ENCODE assay signal across 24 cellular contexts in genomic region chr1:22555386-22555656, GRCh38. TPM values are rescaled to one million over a fixed set of nuclear protein-coding genes. Genes with fewer than 3 reads are reported as not detected.
DNase-seq lines count a peak whose midpoint lies in the region; ATAC-seq, FAIRE-seq and TF ChIP-seq lines count a peak whose summit lies in the region.
"Had no signal": no experiment of that assay in that cellular context is flagged by ENCODE, and none has a peak within 500 bp of the region (broad histone marks: within the 10 kb centered on the region; RNA-seq: fewer than 3 reads in every experiment).

No MANE protein-coding gene starts in this region.

- DNase-seq in A549 (ENCODE audit: low read depth in 1 of 2, low spot score in 1 of 2) (no peak), K562 (ENCODE audit: extremely low read depth in 1 of 4, low spot score in 3 of 4) (no peak), left colon (peak in 1 of 2 donors; percentile 21), small intestine (no peak), putamen (ENCODE audit: low spot score) (no peak), A172 (ENCODE audit: low spot score) (no peak)
- DNase-seq in activated effector memory CD4-positive, alpha-beta T cell treated with anti-CD3 and anti-CD28 coated beads, Interleukin-2, amount 50 U/mL, for 16 hours: no peak
- DNase-seq: 8988T; ACHN; BE2C; C1 segment of cervical spinal cord; CD4-positive, CD25-positive, alpha-beta regulatory T cell; CD8-positive, alpha-beta memory T cell; COR-L47; DMS 273 treated with DMSO at 0.1 percent for 48 hours; DND-41; EL; GOT3; H9; KG1 had no signal

- no peaks in the 10 kb centered on the region for H3K36me3 ChIP-seq in K562 (ENCODE audit: control insufficient read depth, insufficient read depth, low read length)
- no peaks in the 10 kb centered on the region for H3K36me3 ChIP-seq in small intestine (ENCODE audit: control insufficient read depth in 2 of 2, insufficient read depth in 2 of 2, low read length in 2 of 2)
- H3K36me3 ChIP-seq: BE2C had no signal

- TF ChIP-seq EP300 in A549 (IDR thresholded peaks at IDR 0.05) (no peak), K562 (IDR thresholded peaks at IDR 0.05; ENCODE audit: low read length) (no peak)

- no peak overlapping the region for H2AFZ ChIP-seq in K562 (ENCODE audit: low read depth, low read length)

- H3K9me3 ChIP-seq in A549 (no peaks in the 10 kb centered on the region), K562 (replicated peaks; ENCODE audit: control insufficient read depth, insufficient read depth, low read depth, low read length) (no peaks in the 10 kb centered on the region), small intestine (ENCODE audit: control insufficient read depth, low read depth) (no peaks in the 10 kb centered on the region)
- H3K9me3 ChIP-seq: BE2C had no signal

- H3K79me2 ChIP-seq in K562 (ENCODE audit: control insufficient read depth, insufficient read depth, low read length): no peaks in the 10 kb centered on the region

- TF ChIP-seq POLR2A in A549 (IDR thresholded peaks at IDR 0.05; ENCODE audit: low read length): no peak
- TF ChIP-seq POLR2A in K562 (conservative IDR thresholded peaks at IDR 0.05): no peak

- H4K20me1 ChIP-seq in K562 (replicated peaks; ENCODE audit: control insufficient read depth, insufficient read depth, low read length): peaks cover 37% of the 10 kb centered on the region

- FAIRE-seq in A549 (lab: Jason Lieb, UNC) (no peak), K562 (lab: Jason Lieb, UNC) (no peak), small intestine (lab: Jason Lieb, UNC) (no peak)
- FAIRE-seq: GM12878, HTR-8/SVneo had no signal

- H3K27me3 ChIP-seq in K562 (ENCODE audit: control insufficient read depth in 2 of 2, insufficient read depth in 2 of 2, low read length in 2 of 2): peaks cover 53 to 85% of the 10 kb centered on the region in 2 experiments
- peaks cover 0 to 4% of the 10 kb centered on the region in 2 donors for H3K27me3 ChIP-seq in small intestine (ENCODE audit: control insufficient read depth in 2 of 2, insufficient read depth in 2 of 2, low read length in 2 of 2)
- H3K27me3 ChIP-seq: BE2C had no signal

- TF ChIP-seq RAD21 in A549 (conservative IDR thresholded peaks at IDR 0.05 in 1 of 2, IDR thresholded peaks at IDR 0.05 in 1 of 2) (no peak), K562 (CRISPR knock-in tag; conservative IDR thresholded peaks at IDR 0.05 in 1 of 2, IDR thresholded peaks at IDR 0.05 in 1 of 2) (no peak)

- BruUV-seq in K562 (replicated peaks; lab: Mats Ljungman, UMichigan): no TSS peak

- intact Hi-C loops in K562 (cut with micrococcal nuclease): no loop called here
- intact Hi-C loops in left colon (cut with DNase I, micrococcal nuclease): no loop called here

- WGBS in A549 (ENCODE audit: missing lambda C conversion rate): 40% methylated on average over 2 of the region's 3 CpGs
- WGBS in K562 (ENCODE audit: insufficient coverage, low coverage, missing lambda C conversion rate): 0% methylated on average over 3 of the region's 3 CpGs
- 17 to 39% (median 34%) methylated on average over 3 of the region's 3 CpGs for WGBS in small intestine, 3 donors

- H3K4me3 ChIP-seq in A549: no peak overlapping the region
- no peak overlapping the region for H3K4me3 ChIP-seq in K562
- no peak overlapping the region for H3K4me3 ChIP-seq in small intestine (ENCODE audit: low read depth in 1 of 2, low read length in 2 of 2)
- H3K4me3 ChIP-seq: GM12878 had no signal

- POLR2A ChIA-PET in A549 (lab: Yijun Ruan, JAX): no interaction called here
- POLR2A ChIA-PET in K562 (lab: Yijun Ruan, JAX): no interaction called here

- H3K9ac ChIP-seq in K562 (ENCODE audit: insufficient read depth in 1 of 2, low read depth in 2 of 2, low read length in 2 of 2): no peak overlapping the region

- ATAC-seq in A549 (no peak), K562 (no peak), left colon (peak; percentile 23)
- ATAC-seq: GM12878 had no signal

- H3K27ac ChIP-seq in A549 (no peak overlapping the region), K562 (ENCODE audit: extremely low read depth, low read depth, low read length) (no peak overlapping the region), small intestine (ENCODE audit: low read depth in 1 of 2, low read length in 1 of 2) (peak overlapping the region; percentile 1 to 42)

- no peaks in the 10 kb centered on the region for H3K9me1 ChIP-seq in K562 (ENCODE audit: control insufficient read depth, insufficient read depth, low read length)

- TF ChIP-seq CTCF in A549 (IDR thresholded peaks at IDR 0.05) (no peak), K562 (IDR thresholded peaks at IDR 0.05 in 2 of 3, conservative IDR thresholded peaks at IDR 0.05 in 1 of 3; ENCODE audit: insufficient read depth in 2 of 3, low read depth in 1 of 3, low read length in 3 of 3) (no peak)

- CTCF ChIA-PET in A549 (lab: Yijun Ruan, JAX): no interaction called here
- CTCF ChIA-PET in K562 (lab: Yijun Ruan, JAX; ENCODE audit: low intra/inter-chr PET ratio): no interaction called here

- in situ Hi-C loops in K562 (cut with MboI): no loop called here

- no peak overlapping the region for H3K4me2 ChIP-seq in A549
- no peak overlapping the region for H3K4me2 ChIP-seq in K562 (ENCODE audit: insufficient read depth, low read length)

- H3K4me1 ChIP-seq in A549 (no peaks in the 10 kb centered on the region), K562 (replicated peaks in 1 of 2; ENCODE audit: control insufficient read depth in 2 of 2, insufficient read depth in 2 of 2, low read length in 2 of 2) (peaks cover 0 to 13% of the 10 kb centered on the region in 2 experiments; a peak in 1 of 5 replicates), small intestine (ENCODE audit: control insufficient read depth in 2 of 2, insufficient read depth in 1 of 2, low read depth in 1 of 2, low read length in 1 of 2) (peaks cover 3 to 7% of the 10 kb centered on the region in 2 donors)

TF ChIP-seq in A549, 52 proteins besides CTCF, POLR2A, EP300 and RAD21:
- peak; percentile 51 for TF ChIP-seq ZFP36 (IDR thresholded peaks at IDR 0.05; ENCODE audit: borderline replicate concordance, partially characterized antibody)
- no peak for TF ChIP-seq HDAC2 (IDR thresholded peaks at IDR 0.05)

TF ChIP-seq in K562, 482 proteins besides CTCF, POLR2A, EP300 and RAD21:
- TF ChIP-seq NFE2L1 (tag; IDR thresholded peaks at IDR 0.05; ENCODE audit: borderline replicate concordance, low read depth): no peak
- TF ChIP-seq ZFP36 (IDR thresholded peaks at IDR 0.05; ENCODE audit: low read depth, low read length, partially characterized antibody): peak; percentile 80
- 0 out of 4 replicates have a peak, but pooled peaks of 1 of the 2 experiments have one; percentile 2 for TF ChIP-seq KDM1A (IDR thresholded peaks at IDR 0.05)
- no peak for TF ChIP-seq ZNF133 (CRISPR knock-in tag; IDR thresholded peaks at IDR 0.05)
- peak; percentile 82 for TF ChIP-seq RBM25 (IDR thresholded peaks at IDR 0.05; ENCODE audit: low read depth, low read length, severe bottlenecking)
- TF ChIP-seq PTBP1 (IDR thresholded peaks at IDR 0.05; ENCODE audit: low read depth, low read length): 0 out of 2 replicates have a peak, but pooled peaks have one; percentile 19
TF ChIP-seq in K562: peak in this region for 4.

RNA-seq across cellular contexts. Expression of gene EPHA8, which starts 8.0 kb away (rescaled TPM):
- polyA plus RNA-seq in A549 (2011; rRNA removed): not detected in 2 replicates
- 0.01 and 0.04 TPM in 2 replicates for polyA plus RNA-seq in A549 (2012; cell fraction: cytosol; rRNA removed)
- polyA plus RNA-seq in A549 (2012; cell fraction: nucleus; rRNA removed): 0.10 and 0.24 TPM in 2 replicates
- polyA plus RNA-seq in A549 (2017; fragmentation: RNase III; extraction: RNeasy Plus Mini Kit Qiagen cat#74134 plus additional on column Dnase treatment): not detected in 3 replicates
- not detected in 2 replicates for polyA minus RNA-seq in A549 (2011; rRNA and poly(A)+ RNA removed)
- total RNA-seq in K562 (2011; cell fraction: chromatin; rRNA removed; ENCODE audit: low replicate concordance): not detected in 2 replicates
- total RNA-seq in K562 (2011; cell fraction: nucleolus; rRNA removed): not detected in 2 replicates
- total RNA-seq in K562 (2011; cell fraction: nucleoplasm; rRNA removed): not detected in 2 replicates
- total RNA-seq in K562 (2014; rRNA removed): not detected in 2 replicates
- not detected in 2 replicates for total RNA-seq in K562 (2014; rRNA removed; fragmentation: Illumina TruSeq; extraction: Trizol)
- not detected in 2 replicates for total RNA-seq in K562 (2015; rRNA removed; fragmentation: Illumina TruSeq; extraction: Trizol)
- not detected in 2 replicates for total RNA-seq in K562 (2021)
- polyA plus RNA-seq in K562 (2011; rRNA removed): not detected in 2 replicates
- polyA plus RNA-seq in K562 (2011; cell fraction: cytosol; rRNA removed): not detected in 2 replicates
- not detected in 2 replicates for polyA plus RNA-seq in K562 (2011; cell fraction: nucleus; rRNA removed)
- polyA plus RNA-seq in K562 (2012): not detected in 2 replicates
- not detected in 2 replicates for polyA plus RNA-seq in K562 (2014; fragmentation: Illumina TruSeq; extraction: Trizol)
- polyA plus RNA-seq in K562 (2014; fragmentation: Nextera tagmentation; extraction: Ambion mirVana): not detected
- polyA plus RNA-seq in K562 (2014; rRNA removed): not detected in 2 replicates
- not detected in 2 replicates for polyA minus RNA-seq in K562 (2011; rRNA and poly(A)+ RNA removed)
- not detected in 2 replicates for polyA minus RNA-seq in K562 (2011; cell fraction: cytosol; rRNA and poly(A)+ RNA removed)
- not detected in 2 replicates for polyA minus RNA-seq in K562 (2011; cell fraction: nucleus; rRNA and poly(A)+ RNA removed)
- total RNA-seq in left colon: not detected
- under 1 TPM in 1 of 3 donors, not detected in 2; 0.64 TPM for polyA plus RNA-seq in small intestine
- not detected in 2 replicates for total RNA-seq in A172 (2014; rRNA removed; shearing (Covaris generic))
- total RNA-seq: CD4-positive, CD25-positive, alpha-beta regulatory T cell; CD8-positive, alpha-beta memory T cell; G401; GM12878 had no signal
- polyA plus RNA-seq: CD4-positive, CD25-positive, alpha-beta regulatory T cell; CD8-positive, alpha-beta memory T cell; GM12878; IgD-negative memory B cell had no signal

Comparison
In these comparisons a context has a peak if more than half of its experiments do, and no peak if none do; other contexts are left out.
1. H3K27ac ChIP-seq: peak in small intestine (2 of 2); none in A549 (0 of 2) and K562 (single experiment).
2. Of the 35 proteins assayed by ChIP-seq in both K562 and A549: peak only in K562: none; only in A549: none; in both: ZFP36; in neither: 33; mixed calls (peak in some experiments, not most) for 1.